In genomic region chr5:65483474-65484346, GRCh38 we compare ENCODE assay signal across 8 cellular contexts. TPM values are rescaled to one million over a fixed set of nuclear protein-coding genes. Genes with fewer than 3 reads are reported as not detected.
DNase-seq lines count a peak whose midpoint lies in the region; ATAC-seq and TF ChIP-seq lines count a peak whose summit lies in the region.

No MANE protein-coding gene starts in this region.

- H3K9me2 ChIP-seq in DOHH2 (replicated peaks; ENCODE audit: control insufficient read depth, low read length) (no peaks in the 10 kb centered on the region), OCI-LY1 (ENCODE audit: low read depth, low read length) (no peaks in the 10 kb centered on the region)

- TF ChIP-seq EP300 in stomach (IDR thresholded peaks at IDR 0.05), result no peak

- H3K4me3 ChIP-seq in DOHH2 (ENCODE audit: low read length), result peak overlapping the region; percentile 71; the same call in 1 of the 2 replicates
- H3K4me3 ChIP-seq in OCI-LY1 (ENCODE audit: low read depth, low read length, poor library complexity, severe bottlenecking), result peak overlapping the region; percentile 71
- peak overlapping the region; percentile 49 to 62 (median 59) for H3K4me3 ChIP-seq in stomach

- H3K4me1 ChIP-seq in DOHH2 (ENCODE audit: control insufficient read depth, low read length), result peaks cover 30% of the 10 kb centered on the region
- peaks cover 33% of the 10 kb centered on the region for H3K4me1 ChIP-seq in OCI-LY1 (ENCODE audit: insufficient read depth, low read length, severe bottlenecking)
- H3K4me1 ChIP-seq in stomach, result peaks cover 8 to 35% (median 24%) of the 10 kb centered on the region in 4 donors

- H3K79me2 ChIP-seq in DOHH2 (ENCODE audit: control insufficient read depth, low read length) (no peaks in the 10 kb centered on the region), OCI-LY1 (ENCODE audit: insufficient read depth, low read length) (peaks cover 7% of the 10 kb centered on the region; the same call in 1 of the 2 replicates)

- H3K27me3 ChIP-seq in DOHH2 (ENCODE audit: control insufficient read depth, low read length) (peaks cover 43% of the 10 kb centered on the region), OCI-LY1 (ENCODE audit: insufficient read depth, low read length) (no peaks in the 10 kb centered on the region), layer of hippocampus (ENCODE audit: control insufficient read depth, insufficient read depth, low read length) (no peaks in the 10 kb centered on the region), stomach (no peaks in the 10 kb centered on the region)

- intact Hi-C loops in stomach (cut with DNase I; ENCODE audit: low total_unique reads), result loop anchor here (5.0 to 10.0 kb wide), 3 partner anchors 379 to 849 kb away; no protein-coding TSS in a partner anchor

- peak overlapping the region; percentile 72; the same call in 1 of the 2 replicates for H3K9ac ChIP-seq in OCI-LY1 (ENCODE audit: low read length)

- H3K36me3 ChIP-seq in DOHH2 (ENCODE audit: control insufficient read depth, low read length) (no peaks in the 10 kb centered on the region), OCI-LY1 (ENCODE audit: insufficient read depth, low read length) (no peaks in the 10 kb centered on the region), stomach (no peaks in the 10 kb centered on the region)

- peak overlapping the region; percentile 86 for H3K4me2 ChIP-seq in DOHH2 (ENCODE audit: low read length)
- H3K4me2 ChIP-seq in OCI-LY1 (ENCODE audit: low read length), result peak overlapping the region; percentile 98

- H3K9me3 ChIP-seq in DOHH2 (ENCODE audit: control insufficient read depth, insufficient read depth, low read length), result no peaks in the 10 kb centered on the region
- no peaks in the 10 kb centered on the region for H3K9me3 ChIP-seq in OCI-LY1 (ENCODE audit: low read length)
- H3K9me3 ChIP-seq in stomach, result no peaks in the 10 kb centered on the region

- ATAC-seq in GM21367 (IDR thresholded peaks at IDR 0.05; ENCODE audit: unreplicated experiment), result peak; percentile 39

- DNase-seq in HT-29 (ENCODE audit: low spot score) (peak; percentile 66), stomach (no peak)
- DNase-seq in central memory CD4-positive, alpha-beta T cell, result peak; percentile 21
- DNase-seq in activated CD4-positive, alpha-beta T cell treated with anti-CD3 and anti-CD28 coated beads for 1 hour, result no peak

- peak; percentile 54 for TF ChIP-seq CTCF in DOHH2 (IDR thresholded peaks at IDR 0.05; ENCODE audit: low read depth, low read length, poor library complexity, severe bottlenecking)
- peak; percentile 72 for TF ChIP-seq CTCF in OCI-LY1 (IDR thresholded peaks at IDR 0.05; ENCODE audit: low read length)
- TF ChIP-seq CTCF in stomach (IDR thresholded peaks at IDR 0.05), result peak in 4 of 7 experiments; percentile 32 to 52 (median 36)

- H2AFZ ChIP-seq in OCI-LY1 (ENCODE audit: low read length), result no peak overlapping the region

- 23 to 32% (median 31%) methylated on average over 3 of the region's 3 CpGs for WGBS in stomach, 5 donors

- no peak for TF ChIP-seq POLR2A in stomach (IDR thresholded peaks at IDR 0.05)

- H3F3A ChIP-seq in DOHH2 (ENCODE audit: control insufficient read depth, insufficient read depth) (no peaks in the 10 kb centered on the region), OCI-LY1 (ENCODE audit: insufficient read depth, low read length) (0 out of 2 replicates have a peak, but pooled peaks cover 3% of the 10 kb centered on the region)

- H4K20me1 ChIP-seq in DOHH2 (ENCODE audit: control insufficient read depth, insufficient read depth, low read depth, low read length) (no peaks in the 10 kb centered on the region), OCI-LY1 (ENCODE audit: insufficient read depth, low read length) (no peaks in the 10 kb centered on the region)

- H3K27ac ChIP-seq in DOHH2 (ENCODE audit: low read depth, low read length), result no peak overlapping the region
- peak overlapping the region; percentile 86 for H3K27ac ChIP-seq in OCI-LY1 (ENCODE audit: low read depth, low read length, poor library complexity, severe bottlenecking)
- peak overlapping the region; percentile 88 for H3K27ac ChIP-seq in layer of hippocampus (ENCODE audit: low read depth, low read length)
- H3K27ac ChIP-seq in stomach, result peak overlapping the region in 4 of 5 donors; percentile 83 to 93 (median 88)

RNA-seq across cellular contexts. Expression of gene ADAMTS6, which starts 2.0 kb away (rescaled TPM):
- 17.3 and 21.6 TPM in 2 replicates for total RNA-seq in HT-29 (2014; rRNA removed; shearing (Covaris generic))
- total RNA-seq in stomach, result 10 to 100 TPM in 2 of 5 donors, 1 to 10 TPM in 1, under 1 TPM in 1, not detected in 1; 0.58 to 43.3 (median 15.0) TPM
- under 1 TPM; 0.15 to 0.25 (median 0.23) TPM for polyA plus RNA-seq in stomach

Comparison
In these comparisons a context has a peak if more than half of its experiments do, and no peak if none do; other contexts are left out.
1. DNase-seq: peak in HT-29 (single experiment) and central memory CD4-positive, alpha-beta T cell (single experiment); none in stomach (single experiment) and activated CD4-positive, alpha-beta T cell treated with anti-CD3 and anti-CD28 coated beads for 1 hour (single experiment).
2. Peak in every context shown above with its lines, with median percentiles within 50 percentile points of each other: H3K4me3 ChIP-seq and CTCF ChIP-seq.